Comparison of ENCODE assay signal across 8 cellular contexts in the genomic region with DNA sequence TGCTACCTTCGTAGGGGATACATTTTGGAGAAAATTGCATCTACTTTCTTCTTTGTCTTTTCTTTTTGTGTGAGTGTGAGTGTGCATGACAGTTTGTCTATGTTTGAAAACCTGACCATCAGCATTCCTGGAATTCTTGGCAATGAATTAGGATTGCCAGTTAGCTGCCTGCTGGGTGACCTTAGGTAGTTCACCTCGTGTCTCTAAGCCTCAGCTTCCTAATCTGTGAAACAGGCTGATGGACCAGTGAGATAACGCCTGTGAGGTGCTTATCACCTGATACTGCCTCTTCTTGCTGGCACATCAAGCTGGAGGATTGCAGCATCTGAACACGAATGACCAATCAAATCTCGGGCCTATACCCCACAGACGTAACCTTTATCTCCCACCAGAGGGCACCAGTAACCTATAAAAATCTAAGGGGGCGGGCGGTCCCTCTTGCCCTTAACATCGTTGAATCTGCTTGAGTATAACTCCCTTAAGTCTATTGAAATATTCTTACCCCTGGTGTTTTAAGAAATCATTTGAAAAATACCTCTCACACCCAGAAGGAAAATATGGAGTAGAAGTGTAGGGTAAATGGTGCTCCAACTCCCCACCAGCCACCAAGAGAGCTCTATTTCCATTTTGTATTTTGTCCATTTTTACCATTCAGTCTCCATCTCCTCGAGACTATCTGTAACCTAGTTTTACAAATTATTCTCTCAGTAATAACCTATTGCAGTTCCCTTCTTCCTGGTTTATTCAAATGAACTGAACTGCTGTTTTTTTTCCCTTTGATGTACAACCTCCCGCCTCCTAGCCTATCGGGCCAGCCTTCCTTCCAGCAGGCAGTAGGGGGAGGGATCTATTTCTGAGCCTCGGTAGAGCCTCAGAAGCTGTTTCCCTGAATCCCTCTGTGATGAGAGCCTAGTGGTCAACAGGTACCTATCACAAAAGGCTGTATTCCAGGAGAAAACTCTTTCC. TPM values are rescaled to one million over a fixed set of nuclear protein-coding genes. Genes with fewer than 3 reads are reported as not detected.
DNase-seq lines count a peak whose midpoint lies in the region; TF ChIP-seq lines count a peak whose summit lies in the region.
"Had no signal": no experiment of that assay in that cellular context is flagged by ENCODE, and none has a peak within 500 bp of the region (broad histone marks: within the 10 kb centered on the region; RNA-seq: fewer than 3 reads in every experiment).

No MANE protein-coding gene starts in this region.

- TF ChIP-seq CTCF in GM12875 (IDR thresholded peaks at IDR 0.05; ENCODE audit: borderline replicate concordance, insufficient read depth, low read depth, low read length), result peak; percentile 46; the same call in 1 of the 2 replicates
- TF ChIP-seq CTCF in esophagus muscularis mucosa (IDR thresholded peaks at IDR 0.05), result peak; percentile 70 to 83 (median 71)
- TF ChIP-seq CTCF in nephron progenitor cell (IDR thresholded peaks at IDR 0.05), result peak; percentile 76

- H3K27ac ChIP-seq in esophagus muscularis mucosa (replicated peaks in 1 of 4) (no peak overlapping the region), thymus (ENCODE audit: low read depth) (peak overlapping the region; percentile 77)

- WGBS in esophagus muscularis mucosa, result 32% methylated on average over 11 of the region's 13 CpGs
- 34% methylated on average over 13 of the region's 13 CpGs for WGBS in thymus

- H3K9ac ChIP-seq in NT2/D1 (ENCODE audit: insufficient read length, low read depth), result no peak overlapping the region

- intact Hi-C loops in esophagus muscularis mucosa (cut with DNase I), result loop anchor here (1.0 to 5.0 kb wide), 3 partner anchors 198 to 376 kb away; no protein-coding TSS in a partner anchor

- H3K36me3 ChIP-seq in NT2/D1 (ENCODE audit: insufficient read depth, insufficient read length, low read length) (peaks cover 11% of the 10 kb centered on the region), esophagus muscularis mucosa (peaks cover 0 to 34% (median 14%) of the 10 kb centered on the region in 4 donors), thymus (ENCODE audit: control insufficient read depth, insufficient read depth) (peaks cover 29% of the 10 kb centered on the region)

- H3K27me3 ChIP-seq in NT2/D1 (ENCODE audit: insufficient read depth, insufficient read length) (no peaks in the 10 kb centered on the region), esophagus muscularis mucosa (no peaks in the 10 kb centered on the region), thymus (ENCODE audit: control insufficient read depth, insufficient read depth) (no peaks in the 10 kb centered on the region)
- H3K27me3 ChIP-seq: neutrophil had no signal

- H3K4me3 Mint-ChIP-seq in nephron progenitor cell, result peak overlapping the region; percentile 51

- H3K4me1 ChIP-seq in NT2/D1 (ENCODE audit: insufficient read depth, insufficient read length) (peaks cover 15% of the 10 kb centered on the region), esophagus muscularis mucosa (peaks cover 0 to 12% (median 8%) of the 10 kb centered on the region in 4 donors), thymus (ENCODE audit: control insufficient read depth, insufficient read depth, low read length) (peaks cover 60% of the 10 kb centered on the region)

- no peak overlapping the region for H3K27ac Mint-ChIP-seq in nephron progenitor cell

- H3K4me1 Mint-ChIP-seq in nephron progenitor cell, result peaks cover 26% of the 10 kb centered on the region

- H3K27me3 Mint-ChIP-seq in nephron progenitor cell (ENCODE audit: low read depth, poor library complexity), result no peaks in the 10 kb centered on the region

- TF ChIP-seq RAD21 in Ishikawa (IDR thresholded peaks at IDR 0.05; ENCODE audit: low read depth), result peak; percentile 76

- no peak for TF ChIP-seq POLR2A in esophagus muscularis mucosa (IDR thresholded peaks at IDR 0.05; ENCODE audit: low read depth)

- no peaks in the 10 kb centered on the region for H3K9me3 Mint-ChIP-seq in nephron progenitor cell

- H3K36me3 Mint-ChIP-seq in nephron progenitor cell (ENCODE audit: low read depth), result peaks cover 4% of the 10 kb centered on the region

- H3K9me3 ChIP-seq in NT2/D1 (ENCODE audit: insufficient read depth, low read length) (no peaks in the 10 kb centered on the region), esophagus muscularis mucosa (no peaks in the 10 kb centered on the region), thymus (ENCODE audit: control insufficient read depth) (no peaks in the 10 kb centered on the region)
- H3K9me3 ChIP-seq: neutrophil had no signal

- DNase-seq in NT2/D1 (ENCODE audit: low read depth, low spot score) (peak; percentile 84), activated T-cell treated with anti-CD3 and anti-CD28 coated beads for 24 hours (ENCODE audit: low read depth) (peak; percentile 44), esophagus muscularis mucosa (ENCODE audit: extremely low spot score) (no peak), nephron progenitor cell (peak; percentile 55)

- H3K4me3 ChIP-seq in GM12875 (ENCODE audit: low read depth, low read length) (no peak overlapping the region), NT2/D1 (ENCODE audit: insufficient read length, low read depth) (no peak overlapping the region), esophagus muscularis mucosa (no peak overlapping the region), thymus (ENCODE audit: low read length) (no peak overlapping the region)

- TF ChIP-seq EP300 in Ishikawa (IDR thresholded peaks at IDR 0.05; ENCODE audit: borderline replicate concordance) (peak; percentile 79), esophagus muscularis mucosa (IDR thresholded peaks at IDR 0.05) (no peak)

TF ChIP-seq in Ishikawa, 13 proteins besides CTCF, POLR2A, EP300 and RAD21:
- TF ChIP-seq YY1 (IDR thresholded peaks at IDR 0.05; ENCODE audit: low read depth), result peak; percentile 53; the same call in 1 of the 2 replicates
- TF ChIP-seq CREB1 (IDR thresholded peaks at IDR 0.05; ENCODE audit: low read depth), result no peak
- peak; percentile 86 for TF ChIP-seq TCF12 (IDR thresholded peaks at IDR 0.05; ENCODE audit: low read depth)
- TF ChIP-seq EGR1 (IDR thresholded peaks at IDR 0.05), result no peak
- TF ChIP-seq CEBPB (IDR thresholded peaks at IDR 0.05), result peak; percentile 52; the same call in 1 of the 2 replicates
- TF ChIP-seq, protein P1, sequence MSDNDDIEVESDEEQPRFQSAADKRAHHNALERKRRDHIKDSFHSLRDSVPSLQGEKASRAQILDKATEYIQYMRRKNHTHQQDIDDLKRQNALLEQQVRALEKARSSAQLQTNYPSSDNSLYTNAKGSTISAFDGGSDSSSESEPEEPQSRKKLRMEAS (IDR thresholded peaks at IDR 0.05), result peak; percentile 80
- peak; percentile 93 for TF ChIP-seq FOXM1 (IDR thresholded peaks at IDR 0.05; ENCODE audit: borderline replicate concordance, low read depth)
- TF ChIP-seq, protein P2, sequence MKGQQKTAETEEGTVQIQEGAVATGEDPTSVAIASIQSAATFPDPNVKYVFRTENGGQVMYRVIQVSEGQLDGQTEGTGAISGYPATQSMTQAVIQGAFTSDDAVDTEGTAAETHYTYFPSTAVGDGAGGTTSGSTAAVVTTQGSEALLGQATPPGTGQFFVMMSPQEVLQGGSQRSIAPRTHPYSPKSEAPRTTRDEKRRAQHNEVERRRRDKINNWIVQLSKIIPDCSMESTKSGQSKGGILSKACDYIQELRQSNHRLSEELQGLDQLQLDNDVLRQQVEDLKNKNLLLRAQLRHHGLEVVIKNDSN (IDR thresholded peaks at IDR 0.05), result no peak
- no peak for TF ChIP-seq ZBTB7A (IDR thresholded peaks at IDR 0.05; ENCODE audit: low read depth)
- TF ChIP-seq TAF1 (IDR thresholded peaks at IDR 0.05; ENCODE audit: low read depth), result no peak
- TF ChIP-seq NFIC (IDR thresholded peaks at IDR 0.05), result peak; percentile 97
- TF ChIP-seq TEAD4 (IDR thresholded peaks at IDR 0.05), result peak; percentile 100

RNA-seq across cellular contexts. Expression of a gene that starts 49.7 kb away (rescaled TPM):
- total RNA-seq in esophagus muscularis mucosa, result 10 to 100 TPM; 21.6 to 51.1 (median 28.5) TPM
- 41.0 TPM for polyA plus RNA-seq in thymus
